ENCODE assay signal across 8 cellular contexts in the genomic region with DNA sequence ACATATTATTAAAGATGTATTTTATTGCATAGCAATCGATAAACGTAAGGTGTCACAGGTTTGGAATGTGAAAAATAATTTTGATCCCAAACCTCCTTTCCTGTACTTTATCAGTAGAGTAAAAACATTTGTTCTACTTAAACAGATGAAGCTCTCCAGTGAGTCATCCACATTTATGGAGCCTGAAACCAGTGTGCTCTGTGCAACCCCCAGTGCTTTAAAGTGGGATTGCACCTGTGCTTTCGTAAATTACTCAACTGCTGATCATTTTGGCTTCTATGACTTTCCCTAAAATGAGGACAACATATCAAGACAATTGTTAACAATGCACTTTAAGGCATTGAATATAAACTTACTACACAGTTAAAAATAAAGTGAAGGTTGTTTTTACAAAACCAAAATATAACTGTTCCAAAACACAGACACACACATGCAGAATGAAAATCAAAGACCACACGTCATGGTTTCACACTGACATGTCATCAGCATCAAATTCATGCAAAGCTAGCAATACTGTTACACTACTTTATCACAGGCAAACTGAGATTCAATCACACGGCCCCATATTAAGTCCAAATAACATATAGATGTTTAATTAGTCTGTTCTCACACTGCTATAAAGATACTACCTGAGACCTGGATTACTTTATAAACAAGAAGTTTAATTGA. TPM values are rescaled to one million over a fixed set of nuclear protein-coding genes. Genes with fewer than 3 reads are reported as not detected.
DNase-seq lines count a peak whose midpoint lies in the region; ATAC-seq, FAIRE-seq and TF ChIP-seq lines count a peak whose summit lies in the region.

No MANE protein-coding gene starts in this region.

- H3K4me3 ChIP-seq in K562 (no peak overlapping the region), right lobe of liver (no peak overlapping the region)

- H3K36me3 ChIP-seq in K562 (ENCODE audit: control insufficient read depth, insufficient read depth, low read length), result peaks cover 43% of the 10 kb centered on the region; the same call in 2 of the 3 replicates
- peaks cover 0 to 28% (median 14%) of the 10 kb centered on the region in 4 donors for H3K36me3 ChIP-seq in right lobe of liver

- H3K27ac ChIP-seq in K562 (ENCODE audit: extremely low read depth, low read depth, low read length) (no peak overlapping the region), right lobe of liver (no peak overlapping the region)

- peak; percentile 96 for ATAC-seq in activated CD4-positive, alpha-beta T cell treated with anti-CD3 and anti-CD28 coated beads for 36 hours
- ATAC-seq in K562, result peak; percentile 94
- ATAC-seq in right lobe of liver, result peak in 3 of 4 donors; percentile 30 to 87 (median 34)
- no peak for ATAC-seq in HG03460 (IDR thresholded peaks at IDR 0.05; ENCODE audit: unreplicated experiment)

- H2AFZ ChIP-seq in K562 (ENCODE audit: low read depth, low read length), result no peak overlapping the region

- H3K27me3 Mint-ChIP-seq in activated CD4-positive, alpha-beta T cell treated with anti-CD3 and anti-CD28 coated beads for 36 hours, result no peaks in the 10 kb centered on the region
- no peaks in the 10 kb centered on the region for H3K27me3 Mint-ChIP-seq in activated CD4-positive, alpha-beta T cell treated with anti-CD3 and anti-CD28 coated beads, Interleukin-2, amount 10 ng/mL, durations not matched to agents 7 days and 5 days

- DNase-seq in activated CD4-positive, alpha-beta T cell treated with anti-CD3 and anti-CD28 coated beads for 36 hours, result peak; percentile 65
- DNase-seq in activated CD4-positive, alpha-beta T cell treated with anti-CD3 and anti-CD28 coated beads, Interleukin-2, amount 10 ng/mL, durations not matched to agents 7 days and 5 days, result no peak
- DNase-seq in LoVo (ENCODE audit: low spot score), result peak; percentile 66
- DNase-seq in K562 (ENCODE audit: extremely low read depth in 1 of 4, low spot score in 3 of 4), result peak; percentile 40 to 61 (median 52)
- no peak for DNase-seq in right lobe of liver
- DNase-seq in activated gamma-delta T cell treated with Interleukin-2 at 50 U/mL for 16 hours, result no peak
- DNase-seq in C1 segment of cervical spinal cord (lab: John Stamatoyannopoulos, UW), result no peak

- no peaks in the 10 kb centered on the region; the same call in 1 of the 2 replicates for H3K9me3 ChIP-seq in K562 (replicated peaks; ENCODE audit: control insufficient read depth, insufficient read depth, low read depth, low read length)
- no peaks in the 10 kb centered on the region for H3K9me3 ChIP-seq in right lobe of liver

- TF ChIP-seq POLR2A in K562 (conservative IDR thresholded peaks at IDR 0.05) (no peak), right lobe of liver (IDR thresholded peaks at IDR 0.05) (no peak)

- H4K20me1 ChIP-seq in K562 (replicated peaks; ENCODE audit: control insufficient read depth, insufficient read depth, low read length), result no peaks in the 10 kb centered on the region

- no peaks in the 10 kb centered on the region for H3K9me1 ChIP-seq in K562 (ENCODE audit: control insufficient read depth, insufficient read depth, low read length)

- H3K36me3 Mint-ChIP-seq in activated CD4-positive, alpha-beta T cell treated with anti-CD3 and anti-CD28 coated beads for 36 hours (ENCODE audit: low read depth), result peaks cover 51% of the 10 kb centered on the region
- peaks cover 66% of the 10 kb centered on the region for H3K36me3 Mint-ChIP-seq in activated CD4-positive, alpha-beta T cell treated with anti-CD3 and anti-CD28 coated beads, Interleukin-2, amount 10 ng/mL, durations not matched to agents 7 days and 5 days (ENCODE audit: low read depth)

- CTCF ChIA-PET in activated CD4-positive, alpha-beta T cell treated with anti-CD3 and anti-CD28 coated beads for 36 hours (lab: Charles Lee), result interaction anchor here (0.9 to 2.3 kb wide), 4 partner anchors 10 to 138 kb away, joined by 3 to 11 read pairs (median 6); a partner anchor contains a TSS
- CTCF ChIA-PET in activated CD4-positive, alpha-beta T cell treated with anti-CD3 and anti-CD28 coated beads, Interleukin-2, amount 10 ng/mL, durations not matched to agents 7 days and 5 days (lab: Charles Lee), result interaction anchor here (1.4 to 1.7 kb wide), 3 partner anchors 10 to 99 kb away, joined by 4 to 8 read pairs (median 7); a partner anchor contains a TSS
- CTCF ChIA-PET in K562 (lab: Yijun Ruan, JAX; ENCODE audit: low intra/inter-chr PET ratio), result no interaction called here

- peak overlapping the region; percentile 61 for H3K27ac Mint-ChIP-seq in activated CD4-positive, alpha-beta T cell treated with anti-CD3 and anti-CD28 coated beads for 36 hours
- H3K27ac Mint-ChIP-seq in activated CD4-positive, alpha-beta T cell treated with anti-CD3 and anti-CD28 coated beads, Interleukin-2, amount 10 ng/mL, durations not matched to agents 7 days and 5 days, result no peak overlapping the region

- no peaks in the 10 kb centered on the region for H3K4me1 ChIP-seq in K562 (replicated peaks in 1 of 2; ENCODE audit: control insufficient read depth in 2 of 2, insufficient read depth in 2 of 2, low read length in 2 of 2)
- no peaks in the 10 kb centered on the region for H3K4me1 ChIP-seq in right lobe of liver

- POLR2A ChIA-PET in activated CD4-positive, alpha-beta T cell treated with anti-CD3 and anti-CD28 coated beads for 36 hours (lab: Charles Lee), result interaction anchor here (0.6 kb wide), 1 partner anchor 618 kb away, joined by 3 read pairs; no protein-coding TSS in a partner anchor
- POLR2A ChIA-PET in activated CD4-positive, alpha-beta T cell treated with anti-CD3 and anti-CD28 coated beads, Interleukin-2, amount 10 ng/mL, durations not matched to agents 7 days and 5 days (lab: Charles Lee), result no interaction called here
- POLR2A ChIA-PET in K562 (lab: Yijun Ruan, JAX), result interaction anchor here (0.6 to 2.0 kb wide), 2 partner anchors 9 to 282 kb away, joined by 3 to 5 read pairs; a partner anchor contains a TSS

- H3K4me3 Mint-ChIP-seq in activated CD4-positive, alpha-beta T cell treated with anti-CD3 and anti-CD28 coated beads for 36 hours, result no peak overlapping the region
- H3K4me3 Mint-ChIP-seq in activated CD4-positive, alpha-beta T cell treated with anti-CD3 and anti-CD28 coated beads, Interleukin-2, amount 10 ng/mL, durations not matched to agents 7 days and 5 days, result no peak overlapping the region

- intact Hi-C loops in activated CD4-positive, alpha-beta T cell treated with anti-CD3 and anti-CD28 coated beads for 36 hours (cut with DNase I, micrococcal nuclease), result no loop called here
- intact Hi-C loops in K562 (cut with micrococcal nuclease), result no loop called here
- intact Hi-C loops in right lobe of liver (cut with DNase I), result no loop called here

- peaks cover 26% of the 10 kb centered on the region for H3K4me1 Mint-ChIP-seq in activated CD4-positive, alpha-beta T cell treated with anti-CD3 and anti-CD28 coated beads for 36 hours
- peaks cover 31% of the 10 kb centered on the region for H3K4me1 Mint-ChIP-seq in activated CD4-positive, alpha-beta T cell treated with anti-CD3 and anti-CD28 coated beads, Interleukin-2, amount 10 ng/mL, durations not matched to agents 7 days and 5 days

- FAIRE-seq in K562 (lab: Jason Lieb, UNC), result peak; percentile 37

- WGBS in K562 (ENCODE audit: insufficient coverage, low coverage, missing lambda C conversion rate), result 63% methylated on average over 5 of the region's 5 CpGs
- WGBS in right lobe of liver (ENCODE audit: insufficient coverage, low coverage, low lambda C conversion rate, missing lambda C conversion rate), result 84% methylated on average over 5 of the region's 5 CpGs

- H3K9me3 Mint-ChIP-seq in activated CD4-positive, alpha-beta T cell treated with anti-CD3 and anti-CD28 coated beads for 36 hours (ENCODE audit: low read depth), result peaks cover 9% of the 10 kb centered on the region
- peaks cover 23% of the 10 kb centered on the region for H3K9me3 Mint-ChIP-seq in activated CD4-positive, alpha-beta T cell treated with anti-CD3 and anti-CD28 coated beads, Interleukin-2, amount 10 ng/mL, durations not matched to agents 7 days and 5 days

- H3K4me2 ChIP-seq in K562 (ENCODE audit: insufficient read depth, low read length), result no peak overlapping the region

- TF ChIP-seq CTCF in K562 (IDR thresholded peaks at IDR 0.05 in 2 of 3, conservative IDR thresholded peaks at IDR 0.05 in 1 of 3; ENCODE audit: insufficient read depth in 2 of 3, low read depth in 1 of 3, low read length in 3 of 3) (peak; percentile 36 to 60 (median 57); a peak in 5 of 6 replicates), right lobe of liver (IDR thresholded peaks at IDR 0.05) (peak; percentile 23 to 47 (median 38))

- H3K27me3 ChIP-seq in K562 (ENCODE audit: control insufficient read depth in 2 of 2, insufficient read depth in 2 of 2, low read length in 2 of 2) (no peaks in the 10 kb centered on the region; a peak in 1 of 5 replicates), right lobe of liver (no peaks in the 10 kb centered on the region)

- in situ Hi-C loops in K562 (cut with MboI), result no loop called here

- TF ChIP-seq RAD21 in K562 (CRISPR knock-in tag; conservative IDR thresholded peaks at IDR 0.05 in 1 of 2, IDR thresholded peaks at IDR 0.05 in 1 of 2), result peak in 1 of 2 experiments; percentile 29; a peak in 2 of 4 replicates

- BruUV-seq in K562 (replicated peaks; lab: Mats Ljungman, UMichigan), result no TSS peak

- H3K9ac ChIP-seq in K562 (ENCODE audit: insufficient read depth in 1 of 2, low read depth in 2 of 2, low read length in 2 of 2), result no peak overlapping the region

- no peak for TF ChIP-seq EP300 in K562 (IDR thresholded peaks at IDR 0.05; ENCODE audit: low read length)

- no peaks in the 10 kb centered on the region for H3K79me2 ChIP-seq in K562 (ENCODE audit: control insufficient read depth, insufficient read depth, low read length)

RNA-seq across cellular contexts. Expression of a gene that starts 9.7 kb away (rescaled TPM):
- total RNA-seq in activated CD4-positive, alpha-beta T cell treated with anti-CD3 and anti-CD28 coated beads for 36 hours, result 10 to 100 TPM; 27.0 to 27.1 TPM
- 10 to 100 TPM; 30.3 to 31.7 TPM for total RNA-seq in activated CD4-positive, alpha-beta T cell treated with anti-CD3 and anti-CD28 coated beads, Interleukin-2, amount 10 ng/mL, durations not matched to agents 7 days and 5 days
- total RNA-seq in K562 (2011; cell fraction: chromatin; rRNA removed; ENCODE audit: low replicate concordance), result 46.2 and 62.9 TPM in 2 replicates
- 25.7 and 27.0 TPM in 2 replicates for total RNA-seq in K562 (2011; cell fraction: nucleolus; rRNA removed)
- total RNA-seq in K562 (2011; cell fraction: nucleoplasm; rRNA removed), result 33.0 and 41.0 TPM in 2 replicates
- total RNA-seq in K562 (2014; rRNA removed) (12.8 and 12.9 TPM in 2 replicates), K562 (2014; rRNA removed; fragmentation: Illumina TruSeq; extraction: Trizol) (19.6 and 23.4 TPM in 2 replicates), K562 (2015; rRNA removed; fragmentation: Illumina TruSeq; extraction: Trizol) (19.4 and 19.9 TPM in 2 replicates), K562 (2021) (18.4 and 21.3 TPM in 2 replicates), right lobe of liver (10 to 100 TPM in 2 of 6 experiments, 1 to 10 TPM in 4; 4.2 to 11.4 (median 7.0) TPM)
- polyA plus RNA-seq in K562 (2011; rRNA removed) (21.1 and 28.3 TPM in 2 replicates), K562 (2014; fragmentation: Illumina TruSeq; extraction: Trizol) (19.2 and 21.8 TPM in 2 replicates), K562 (2014; fragmentation: Nextera tagmentation; extraction: Ambion mirVana) (10 to 100 TPM; 54.5 to 55.9 TPM), K562 (2014; rRNA removed) (17.5 and 30.7 TPM in 2 replicates)
- polyA plus RNA-seq in K562 (2011; cell fraction: cytosol; rRNA removed), result 12.3 and 19.7 TPM in 2 replicates
- polyA plus RNA-seq in K562 (2011; cell fraction: nucleus; rRNA removed), result 36.1 and 37.8 TPM in 2 replicates
- polyA plus RNA-seq in K562 (2012), result 19.3 and 26.1 TPM in 2 replicates
- 20.6 and 22.0 TPM in 2 replicates for polyA minus RNA-seq in K562 (2011; rRNA and poly(A)+ RNA removed)
- polyA minus RNA-seq in K562 (2011; cell fraction: cytosol; rRNA and poly(A)+ RNA removed), result 6.6 and 9.2 TPM in 2 replicates
- 12.8 and 15.7 TPM in 2 replicates for polyA minus RNA-seq in K562 (2011; cell fraction: nucleus; rRNA and poly(A)+ RNA removed)

Comparison
In these comparisons a context has a peak if more than half of its experiments do, and no peak if none do; other contexts are left out.
1. DNase-seq: peak in activated CD4-positive, alpha-beta T cell treated with anti-CD3 and anti-CD28 coated beads for 36 hours (single experiment), LoVo (single experiment) and K562 (4 of 4); none in activated CD4-positive, alpha-beta T cell treated with anti-CD3 and anti-CD28 coated beads, Interleukin-2, amount 10 ng/mL, durations not matched to agents 7 days and 5 days (single experiment), right lobe of liver (0 of 3), activated gamma-delta T cell treated with Interleukin-2 at 50 U/mL for 16 hours (single experiment) and C1 segment of cervical spinal cord (0 of 14).